ENCODE assay signal across 26 cellular contexts in the genomic region with DNA sequence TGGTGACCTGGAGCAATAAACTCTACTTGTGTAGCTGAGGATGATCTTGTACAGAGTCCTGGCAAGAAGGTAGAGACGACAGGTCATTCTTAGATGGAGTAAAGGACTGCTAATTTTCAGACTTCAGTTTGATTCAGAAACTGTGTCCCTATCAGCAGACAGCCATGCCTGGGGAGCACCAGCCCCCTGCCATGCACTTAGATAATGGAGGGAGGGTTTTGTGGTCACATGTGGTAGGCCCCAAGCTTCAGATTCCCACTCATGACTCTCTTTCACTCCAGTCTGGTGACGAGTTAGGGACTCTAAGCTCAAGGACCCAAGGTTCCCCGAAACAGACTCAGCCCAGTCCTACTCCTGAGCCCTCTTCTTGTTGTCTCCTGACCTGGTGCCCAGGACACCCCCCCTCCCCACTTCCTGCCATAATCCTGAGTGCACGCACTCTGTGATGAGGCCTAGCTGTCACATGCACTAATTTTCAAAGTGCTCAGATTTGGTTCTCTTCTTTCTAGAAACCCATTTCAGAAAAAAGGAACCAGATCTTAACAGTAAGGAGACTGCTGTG. TPM values are rescaled to one million over a fixed set of nuclear protein-coding genes. Genes with fewer than 3 reads are reported as not detected.
DNase-seq lines count a peak whose midpoint lies in the region; ATAC-seq and TF ChIP-seq lines count a peak whose summit lies in the region.
"Had no signal": no experiment of that assay in that cellular context is flagged by ENCODE, and none has a peak within 500 bp of the region (broad histone marks: within the 10 kb centered on the region; RNA-seq: fewer than 3 reads in every experiment).

No MANE protein-coding gene starts in this region.

- H3K27me3 ChIP-seq in DND-41 (ENCODE audit: insufficient read depth, low read length, poor library complexity) (peaks cover 6% of the 10 kb centered on the region), gastrocnemius medialis (no peaks in the 10 kb centered on the region)
- H3K27me3 ChIP-seq: SJSA1, transverse colon had no signal

- no peaks in the 10 kb centered on the region for H3K79me2 ChIP-seq in DND-41 (ENCODE audit: insufficient read depth, low read length)

- H3K9ac ChIP-seq in DND-41 (ENCODE audit: low read depth, low read length) = no peak overlapping the region

- H3K4me3 Mint-ChIP-seq in activated CD4-positive, alpha-beta T cell treated with anti-CD3 and anti-CD28 coated beads for 36 hours = no peak overlapping the region
- peak overlapping the region in 1 of 3 donors; percentile 10 for H3K4me3 Mint-ChIP-seq in T-cell
- H3K4me3 Mint-ChIP-seq in naive B cell = peak overlapping the region in 2 of 8 donors; percentile 4 to 33
- H3K4me3 Mint-ChIP-seq in activated T-helper 2 cell treated with anti-CD3 and anti-CD28 coated beads, Interferon-gamma antibody, Interleukin-2, Interleukin-4, amounts not matched to agents 10 μg/mL and 5 μg/mL and 100 μg/mL, durations not matched to agents 14 hours and 24 hours and 36 hours (ENCODE audit: low read depth) = no peak overlapping the region
- H3K4me3 Mint-ChIP-seq: activated T-cell treated with anti-CD3 and anti-CD28 coated beads, Interleukin-2, amount 50 U/mL, for 24 hours had no signal

- H3K27me3 Mint-ChIP-seq in activated CD4-positive, alpha-beta T cell treated with anti-CD3 and anti-CD28 coated beads for 36 hours = peaks cover 2% of the 10 kb centered on the region
- H3K27me3 Mint-ChIP-seq in T-cell = no peaks in the 10 kb centered on the region
- H3K27me3 Mint-ChIP-seq in naive B cell = no peaks in the 10 kb centered on the region
- H3K27me3 Mint-ChIP-seq in activated T-helper 2 cell treated with anti-CD3 and anti-CD28 coated beads, Interferon-gamma antibody, Interleukin-2, Interleukin-4, amounts not matched to agents 10 μg/mL and 5 μg/mL and 100 μg/mL, durations not matched to agents 14 hours and 24 hours and 36 hours (ENCODE audit: low read depth) = peaks cover 9% of the 10 kb centered on the region
- H3K27me3 Mint-ChIP-seq: activated T-cell treated with anti-CD3 and anti-CD28 coated beads, Interleukin-2, amount 50 U/mL, for 24 hours had no signal

- no peaks in the 10 kb centered on the region for H3K36me3 Mint-ChIP-seq in activated CD4-positive, alpha-beta T cell treated with anti-CD3 and anti-CD28 coated beads for 36 hours (ENCODE audit: low read depth)
- no peaks in the 10 kb centered on the region for H3K36me3 Mint-ChIP-seq in T-cell
- no peaks in the 10 kb centered on the region for H3K36me3 Mint-ChIP-seq in naive B cell
- H3K36me3 Mint-ChIP-seq in activated T-helper 2 cell treated with anti-CD3 and anti-CD28 coated beads, Interferon-gamma antibody, Interleukin-2, Interleukin-4, amounts not matched to agents 10 μg/mL and 5 μg/mL and 100 μg/mL, durations not matched to agents 14 hours and 24 hours and 36 hours (ENCODE audit: low read depth) = no peaks in the 10 kb centered on the region

- intact Hi-C loops in activated CD4-positive, alpha-beta T cell treated with anti-CD3 and anti-CD28 coated beads for 36 hours (cut with DNase I, micrococcal nuclease) = no loop called here
- intact Hi-C loops in activated T-helper 2 cell treated with anti-CD3 and anti-CD28 coated beads, Interferon-gamma antibody, Interleukin-2, Interleukin-4, amounts not matched to agents 10 μg/mL and 5 μg/mL and 100 μg/mL, durations not matched to agents 14 hours and 24 hours and 36 hours (cut with micrococcal nuclease) = no loop called here
- intact Hi-C loops in gastrocnemius medialis (cut with DNase I; ENCODE audit: low total_unique reads) = no loop called here

- no peak for TF ChIP-seq POLR2A in gastrocnemius medialis (IDR thresholded peaks at IDR 0.05)

- no peak overlapping the region for H3K27ac Mint-ChIP-seq in activated CD4-positive, alpha-beta T cell treated with anti-CD3 and anti-CD28 coated beads for 36 hours
- peak overlapping the region in 1 of 2 donors; percentile 8 for H3K27ac Mint-ChIP-seq in T-cell
- peak overlapping the region in 5 of 6 donors; percentile 13 to 93 (median 62) for H3K27ac Mint-ChIP-seq in naive B cell
- H3K27ac Mint-ChIP-seq in activated T-helper 2 cell treated with anti-CD3 and anti-CD28 coated beads, Interferon-gamma antibody, Interleukin-2, Interleukin-4, amounts not matched to agents 10 μg/mL and 5 μg/mL and 100 μg/mL, durations not matched to agents 14 hours and 24 hours and 36 hours = no peak overlapping the region
- H3K27ac Mint-ChIP-seq: activated T-cell treated with anti-CD3 and anti-CD28 coated beads, Interleukin-2, amount 50 U/mL, for 24 hours had no signal

- H3K9me3 ChIP-seq in DND-41 (ENCODE audit: insufficient read depth, low read length, severe bottlenecking) (no peaks in the 10 kb centered on the region), gastrocnemius medialis (no peaks in the 10 kb centered on the region)
- H3K9me3 ChIP-seq: A549, SJSA1, transverse colon had no signal

- peak overlapping the region; percentile 32; the same call in 1 of the 2 replicates for H3K27ac ChIP-seq in DND-41 (ENCODE audit: low read length)
- no peak overlapping the region for H3K27ac ChIP-seq in gastrocnemius medialis
- H3K27ac ChIP-seq: A549, C4-2B, epithelial cell of prostate, PC-9, SJSA1, transverse colon had no signal

- H3K4me2 ChIP-seq in DND-41 (ENCODE audit: insufficient read depth, low read length) = no peak overlapping the region
- H3K4me2 ChIP-seq: A549, PC-9 had no signal

- no peaks in the 10 kb centered on the region for H4K20me1 ChIP-seq in DND-41 (ENCODE audit: insufficient read depth, low read length)

- POLR2A ChIA-PET in activated CD4-positive, alpha-beta T cell treated with anti-CD3 and anti-CD28 coated beads for 36 hours (lab: Charles Lee) = no interaction called here
- POLR2A ChIA-PET in T-cell (lab: Charles Lee) = interaction anchor here (0.6 to 0.8 kb wide), 2 partner anchors 14 to 25 kb away, joined by 3 read pairs; no protein-coding TSS in a partner anchor

- TF ChIP-seq CTCF in DND-41 (IDR thresholded peaks at IDR 0.05; ENCODE audit: borderline replicate concordance, extremely low read depth, low read length, poor library complexity, severe bottlenecking) (no peak), gastrocnemius medialis (IDR thresholded peaks at IDR 0.05 in 4 of 5, conservative IDR thresholded peaks at IDR 0.05 in 1 of 5) (no peak)

- in situ Hi-C loops in gastrocnemius medialis (cut with MboI; ENCODE audit: low sequenced_read_pairs in 4 of 4) = no loop called here

- no peak for DNase-seq in activated CD4-positive, alpha-beta T cell treated with anti-CD3 and anti-CD28 coated beads for 36 hours
- no peak for DNase-seq in activated CD4-positive, alpha-beta T cell treated with anti-CD3 and anti-CD28 coated beads for 1 hour
- DNase-seq in DND-41 = peak; percentile 57
- peak in 8 of 34 experiments; percentile 11 to 50 (median 26) for DNase-seq in T-cell
- no peak for DNase-seq in naive B cell
- no peak for DNase-seq in activated T-helper 2 cell treated with anti-CD3 and anti-CD28 coated beads, Interferon-gamma antibody, Interleukin-2, Interleukin-4, amounts not matched to agents 10 μg/mL and 5 μg/mL and 100 μg/mL, durations not matched to agents 14 hours and 24 hours and 36 hours (ENCODE audit: low spot score)
- DNase-seq in gastrocnemius medialis = no peak
- no peak for DNase-seq in COR-L47 (lab: John Stamatoyannopoulos, UW)
- DNase-seq: activated CD4-positive, alpha-beta T cell treated with anti-CD3 and anti-CD28 coated beads for 4 hours; activated T-cell treated with anti-CD3 and anti-CD28 coated beads, Interleukin-2, amount 50 U/mL, for 24 hours; dermis blood vessel endothelial cell; DMS79; foreskin melanocyte; KG1; left colon; NCI-H1105 treated with DMSO at 0.1 percent for 48 hours; NCI-H2107; nucleus accumbens; PC-9; retina; T1000; transverse colon had no signal

- CTCF ChIA-PET in activated CD4-positive, alpha-beta T cell treated with anti-CD3 and anti-CD28 coated beads for 36 hours (lab: Charles Lee) = interaction anchor here (0.8 to 1.3 kb wide), 4 partner anchors 10 to 96 kb away, joined by 3 to 4 read pairs (median 4); a partner anchor contains a TSS
- CTCF ChIA-PET in T-cell (lab: Charles Lee) = interaction anchor here in 1 of 2 donors (0.5 kb wide), 1 partner anchor 235 kb away, joined by 3 read pairs; no protein-coding TSS in a partner anchor

- peak overlapping the region; percentile 38 for H2AFZ ChIP-seq in DND-41 (ENCODE audit: low read depth, low read length)
- H2AFZ ChIP-seq: PC-9 had no signal

- peak; percentile 14 for ATAC-seq in activated CD4-positive, alpha-beta T cell treated with anti-CD3 and anti-CD28 coated beads for 36 hours
- peak; percentile 74 for ATAC-seq in DND-41 (ENCODE audit: insufficient read depth, low read depth)
- ATAC-seq in T-cell (replicated peaks in 1 of 4) = peak; percentile 65 to 79 (median 77)
- ATAC-seq in naive B cell (ENCODE audit: low read depth in 2 of 2) = peak in 1 of 2 donors; percentile 5
- no peak for ATAC-seq in gastrocnemius medialis
- ATAC-seq: A549, left colon had no signal

- H3K9me3 Mint-ChIP-seq in activated CD4-positive, alpha-beta T cell treated with anti-CD3 and anti-CD28 coated beads for 36 hours (ENCODE audit: low read depth) = no peaks in the 10 kb centered on the region
- H3K9me3 Mint-ChIP-seq in T-cell (no peaks in the 10 kb centered on the region), naive B cell (peaks cover 0 to 2% (median 0%) of the 10 kb centered on the region in 7 donors)
- H3K9me3 Mint-ChIP-seq in activated T-helper 2 cell treated with anti-CD3 and anti-CD28 coated beads, Interferon-gamma antibody, Interleukin-2, Interleukin-4, amounts not matched to agents 10 μg/mL and 5 μg/mL and 100 μg/mL, durations not matched to agents 14 hours and 24 hours and 36 hours = no peaks in the 10 kb centered on the region
- H3K9me3 Mint-ChIP-seq: activated T-cell treated with anti-CD3 and anti-CD28 coated beads, Interleukin-2, amount 50 U/mL, for 24 hours had no signal

- no peak overlapping the region for H3K4me3 ChIP-seq in DND-41 (ENCODE audit: low read depth in 1 of 2, low read length in 2 of 2)
- no peak overlapping the region for H3K4me3 ChIP-seq in gastrocnemius medialis
- H3K4me3 ChIP-seq: A549, PC-9, SJSA1, transverse colon had no signal

- H3K36me3 ChIP-seq in DND-41 (ENCODE audit: insufficient read depth, low read length) = no peaks in the 10 kb centered on the region
- H3K36me3 ChIP-seq in gastrocnemius medialis = no peaks in the 10 kb centered on the region
- H3K36me3 ChIP-seq: SJSA1, transverse colon had no signal

- H3K4me1 Mint-ChIP-seq in activated CD4-positive, alpha-beta T cell treated with anti-CD3 and anti-CD28 coated beads for 36 hours = peaks cover 34% of the 10 kb centered on the region
- H3K4me1 Mint-ChIP-seq in T-cell (peaks cover 29 to 49% (median 30%) of the 10 kb centered on the region in 3 donors), naive B cell (peaks cover 27 to 58% (median 34%) of the 10 kb centered on the region in 3 donors)
- H3K4me1 Mint-ChIP-seq in activated T-helper 2 cell treated with anti-CD3 and anti-CD28 coated beads, Interferon-gamma antibody, Interleukin-2, Interleukin-4, amounts not matched to agents 10 μg/mL and 5 μg/mL and 100 μg/mL, durations not matched to agents 14 hours and 24 hours and 36 hours (ENCODE audit: low read depth) = peaks cover 54% of the 10 kb centered on the region

- H3K4me1 ChIP-seq in DND-41 (ENCODE audit: insufficient read depth, low read length) (peaks cover 22% of the 10 kb centered on the region), gastrocnemius medialis (no peaks in the 10 kb centered on the region)
- H3K4me1 ChIP-seq: A549, SJSA1 had no signal

RNA-seq across cellular contexts. Expression of a gene that starts 10.3 kb away (rescaled TPM):
- 10 to 100 TPM; 26.3 to 27.1 TPM for total RNA-seq in activated CD4-positive, alpha-beta T cell treated with anti-CD3 and anti-CD28 coated beads for 36 hours
- total RNA-seq in T-cell (10 to 100 TPM; 21.1 to 40.0 (median 26.0) TPM), gastrocnemius medialis (100 to 1,000 TPM; 104 to 185 (median 112) TPM)
- 10 to 100 TPM; 20.2 to 35.5 (median 27.3) TPM for polyA plus RNA-seq in naive B cell (ENCODE audit: low read depth in 6 of 6)
- 24.8 and 26.1 TPM in 2 replicates for total RNA-seq in activated T-helper 2 cell treated with anti-CD3 and anti-CD28 coated beads, Interferon-gamma antibody, Interleukin-2, Interleukin-4, amounts not matched to agents 10 μg/mL and 5 μg/mL and 100 μg/mL, durations not matched to agents 14 hours and 24 hours and 36 hours

Comparison
In these comparisons a context has a peak if more than half of its experiments do, and no peak if none do; other contexts are left out.
1. ATAC-seq: peak in activated CD4-positive, alpha-beta T cell treated with anti-CD3 and anti-CD28 coated beads for 36 hours (single experiment), DND-41 (single experiment) and T-cell (4 of 4); none in gastrocnemius medialis (0 of 2).
2. H3K27ac Mint-ChIP-seq: peak in naive B cell (5 of 6); none in activated CD4-positive, alpha-beta T cell treated with anti-CD3 and anti-CD28 coated beads for 36 hours (single experiment) and activated T-helper 2 cell treated with anti-CD3 and anti-CD28 coated beads, Interferon-gamma antibody, Interleukin-2, Interleukin-4, amounts not matched to agents 10 μg/mL and 5 μg/mL and 100 μg/mL, durations not matched to agents 14 hours and 24 hours and 36 hours (single experiment).